Comparison of ENCODE assay signal across 10 cellular contexts in the genomic region with DNA sequence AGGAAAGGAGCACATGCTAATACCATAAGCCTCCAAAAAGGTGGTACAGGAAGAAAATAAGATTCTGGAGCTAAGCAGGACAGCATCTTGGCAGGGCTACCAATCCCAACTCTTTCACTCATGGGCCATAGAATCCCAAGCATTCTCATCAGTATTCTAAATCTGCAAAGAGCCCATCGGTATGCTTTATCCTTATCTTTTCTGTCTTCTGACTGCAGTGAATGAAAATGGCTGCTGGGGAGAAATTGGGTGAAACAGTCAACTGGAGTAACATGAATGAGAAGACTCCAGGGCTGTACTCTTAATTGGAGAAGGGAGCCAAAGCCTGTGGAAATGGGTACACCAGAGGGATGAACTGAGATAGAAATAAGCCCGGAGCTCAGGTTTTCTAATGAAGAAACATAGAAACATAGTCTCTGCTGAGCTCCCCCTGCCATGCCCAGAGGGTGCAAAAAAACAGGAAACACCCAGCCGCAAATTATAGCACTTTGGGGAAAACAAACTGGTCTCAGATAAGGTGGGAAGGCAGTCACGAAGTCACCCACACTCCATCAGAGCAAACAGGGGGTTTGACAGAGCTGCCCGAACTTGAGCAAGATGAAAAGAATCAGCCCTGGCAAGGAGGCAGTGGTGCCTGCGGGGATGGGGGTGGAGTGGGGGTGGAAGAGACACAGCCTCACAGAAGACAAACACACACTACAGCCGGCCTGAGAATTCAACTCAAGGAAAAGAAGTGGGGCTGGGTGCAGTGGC. TPM values are rescaled to one million over a fixed set of nuclear protein-coding genes. Genes with fewer than 3 reads are reported as not detected.
A peak's percentile ranks its signal among the peaks of the same experiment; 100 is the strongest.
DNase-seq lines count a peak whose midpoint lies in the region; ATAC-seq lines count a peak whose summit lies in the region.
"Had no signal": no experiment of that assay in that cellular context is flagged by ENCODE, and none has a peak within 500 bp of the region (broad histone marks: within the 10 kb centered on the region; RNA-seq: fewer than 3 reads in every experiment).

No MANE protein-coding gene starts in this region.

- no peaks in the 10 kb centered on the region for H3K27me3 ChIP-seq in H7 (ENCODE audit: control insufficient read depth, insufficient read depth, low read length)
- H3K27me3 ChIP-seq: MG63 had no signal

- H3K36me3 Mint-ChIP-seq in activated naive CD4-positive, alpha-beta T cell treated with anti-CD3 and anti-CD28 coated beads, Interleukin-2, amount 10 ng/mL, durations not matched to agents 7 days and 5 days: peaks cover 14% of the 10 kb centered on the region

- H3K27ac Mint-ChIP-seq in activated naive CD4-positive, alpha-beta T cell treated with anti-CD3 and anti-CD28 coated beads, Interleukin-2, amount 10 ng/mL, durations not matched to agents 7 days and 5 days: peak overlapping the region; percentile 100

- peak; percentile 55 for DNase-seq in ELF-1 (ENCODE audit: low read depth, low spot score)
- peak; percentile 4 for DNase-seq in T-helper 9 cell
- DNase-seq in activated naive CD4-positive, alpha-beta T cell treated with anti-CD3 and anti-CD28 coated beads, Interleukin-2, amount 10 ng/mL, durations not matched to agents 7 days and 5 days: peak; percentile 74
- DNase-seq in stimulated activated CD4-positive, alpha-beta T cell treated with anti-CD3 and anti-CD28 coated beads, Interleukin-15, amount 100 ng/mL, for 1 hour (ENCODE audit: low read depth in 1 of 2, low spot score in 1 of 2): peak; percentile 6 to 11
- no peak for DNase-seq in H7
- DNase-seq: MG63 had no signal

- CTCF ChIA-PET in activated naive CD4-positive, alpha-beta T cell treated with anti-CD3 and anti-CD28 coated beads, Interleukin-2, amount 10 ng/mL, durations not matched to agents 7 days and 5 days (lab: Charles Lee): interaction anchor here (0.8 to 2.0 kb wide), 7 partner anchors 12 to 164 kb away, joined by 3 to 10 read pairs (median 3); no protein-coding TSS in a partner anchor

- H3K27me3 Mint-ChIP-seq in activated naive CD4-positive, alpha-beta T cell treated with anti-CD3 and anti-CD28 coated beads, Interleukin-2, amount 10 ng/mL, durations not matched to agents 7 days and 5 days: peaks cover under 1% of the 10 kb centered on the region

- H3K4me3 ChIP-seq in H7 (ENCODE audit: insufficient read depth, low read depth, low read length): no peak overlapping the region
- H3K4me3 ChIP-seq: MG63 had no signal

- peak overlapping the region; percentile 64 for H3K4me3 Mint-ChIP-seq in activated naive CD4-positive, alpha-beta T cell treated with anti-CD3 and anti-CD28 coated beads, Interleukin-2, amount 10 ng/mL, durations not matched to agents 7 days and 5 days

- H3K36me3 ChIP-seq in H7 (replicated peaks; ENCODE audit: control insufficient read depth, insufficient read depth, low read length): no peaks in the 10 kb centered on the region
- H3K36me3 ChIP-seq: MG63 had no signal

- H3K4me1 Mint-ChIP-seq in activated naive CD4-positive, alpha-beta T cell treated with anti-CD3 and anti-CD28 coated beads, Interleukin-2, amount 10 ng/mL, durations not matched to agents 7 days and 5 days: peaks cover 65% of the 10 kb centered on the region

- ATAC-seq in HG02610 (IDR thresholded peaks at IDR 0.05; ENCODE audit: unreplicated experiment): no peak
- ATAC-seq in HG03432 (IDR thresholded peaks at IDR 0.05; ENCODE audit: unreplicated experiment): no peak
- ATAC-seq in GM21367 (IDR thresholded peaks at IDR 0.05; ENCODE audit: unreplicated experiment): no peak
- ATAC-seq: esophagus mucosa had no signal

- H3K9me3 Mint-ChIP-seq in activated naive CD4-positive, alpha-beta T cell treated with anti-CD3 and anti-CD28 coated beads, Interleukin-2, amount 10 ng/mL, durations not matched to agents 7 days and 5 days: peaks cover 7% of the 10 kb centered on the region

RNA-seq across cellular contexts. Expression of a gene that starts 35.4 kb away (rescaled TPM):
- 12.5 and 16.7 TPM in 2 replicates for total RNA-seq in H7 (2014; rRNA removed; shearing (Covaris generic))
